In the genomic region with DNA sequence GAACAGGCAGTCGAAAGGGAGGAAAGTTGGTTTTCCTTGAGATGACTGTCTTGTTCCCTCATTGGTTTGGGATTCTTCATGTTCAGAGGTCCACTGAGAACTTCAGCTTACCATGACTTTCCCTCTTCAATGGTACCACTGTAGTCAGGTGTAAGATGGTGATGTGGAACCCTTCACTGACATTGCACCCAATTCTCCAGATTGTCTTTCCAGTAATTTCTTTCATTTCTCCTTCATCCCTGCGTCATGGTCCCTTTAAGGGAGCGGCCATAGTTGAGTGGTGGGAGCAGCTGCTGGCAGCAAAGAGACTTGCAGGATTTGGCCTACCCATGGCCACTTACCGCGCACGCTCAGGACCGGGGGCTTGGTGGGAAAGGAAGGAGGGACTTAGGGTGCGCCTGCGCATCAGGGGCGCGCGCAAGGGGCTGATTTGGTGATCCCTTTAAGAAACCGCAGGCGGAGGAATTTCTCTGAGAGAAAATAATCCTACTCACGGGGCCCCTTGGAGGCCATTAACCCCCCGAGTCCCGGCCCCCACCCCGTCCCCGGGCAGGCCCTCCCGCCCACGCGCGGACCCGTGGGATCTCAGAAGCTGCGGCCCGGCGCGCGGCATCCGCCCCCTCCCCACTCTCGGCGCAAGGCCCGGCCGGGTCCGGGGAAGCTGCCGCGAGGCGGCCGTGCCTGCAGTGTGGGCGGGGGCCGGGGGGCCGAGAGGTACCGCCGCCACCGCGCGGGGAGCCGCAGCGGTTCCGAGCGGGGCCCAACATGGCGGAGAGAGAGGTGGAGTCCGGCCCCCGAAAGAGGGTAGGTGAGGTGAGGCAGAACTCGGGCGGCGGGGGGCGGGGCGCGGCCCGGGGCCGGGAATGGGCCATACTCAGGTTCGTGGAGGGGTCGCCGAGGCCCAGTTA, we compare ENCODE assay signal across 8 cellular contexts. TPM values are rescaled to one million over a fixed set of nuclear protein-coding genes. Genes with fewer than 3 reads are reported as not detected.
DNase-seq lines count a peak whose midpoint lies in the region; ATAC-seq and TF ChIP-seq lines count a peak whose summit lies in the region.

Gene ZMYM4 (plus strand): TSS at position 428 of the 908 bp plus-strand sequence. CDS start 338 bp downstream, at position 766.

- H3K79me2 ChIP-seq in DND-41 (ENCODE audit: insufficient read depth, low read length) = peaks cover 55% of the 10 kb centered on the region

- H3K27ac Mint-ChIP-seq in natural killer cell treated with Interleukin-12 subunit alpha and Interleukin-12 subunit beta and Interleukin-15 and Interleukin-18, amount 100 ng/mL, for 72 hours = peak within 1 kb of the TSS; percentile 71 to 87

- DNase-seq in DND-41 (peak; percentile 96), LHCN-M2 (ENCODE audit: low read depth) (peak; percentile 99), fibroblast of pulmonary artery (ENCODE audit: low read depth) (peak; percentile 99)
- DNase-seq in activated T-helper 9 cell treated with anti-CD3 and anti-CD28 coated beads, Interleukin-2, amount 50 U/mL, for 16 hours (ENCODE audit: low read depth) = peak; percentile 83
- peak; percentile 95 for DNase-seq in natural killer cell treated with Interleukin-12 subunit alpha and Interleukin-12 subunit beta and Interleukin-15 and Interleukin-18, amount 100 ng/mL, for 72 hours (ENCODE audit: low spot score)
- DNase-seq in stimulated activated naive CD8-positive, alpha-beta T cell treated with anti-CD3 and anti-CD28 coated beads, Interleukin-15, Interleukin-2, amounts not matched to agents 100 U/mL and 50 U/mL, for 24 hours = peak; percentile 90

- H3K4me1 ChIP-seq in DND-41 (ENCODE audit: insufficient read depth, low read length) = peaks cover 40% of the 10 kb centered on the region

- ATAC-seq in DND-41 (ENCODE audit: insufficient read depth, low read depth) (peak; percentile 97), GM21825 (IDR thresholded peaks at IDR 0.05; ENCODE audit: unreplicated experiment) (peak; percentile 80)
- ATAC-seq in natural killer cell treated with Interleukin-12 subunit alpha and Interleukin-12 subunit beta and Interleukin-15 and Interleukin-18, amount 100 ng/mL, for 72 hours = peak; percentile 96 to 97
- ATAC-seq in stimulated activated naive CD8-positive, alpha-beta T cell treated with anti-CD3 and anti-CD28 coated beads, Interleukin-15, Interleukin-2, amounts not matched to agents 100 U/mL and 50 U/mL, for 24 hours = peak; percentile 97

- peak within 1 kb of the TSS; percentile 79 for H3K27ac ChIP-seq in DND-41 (ENCODE audit: low read length)

- H3K4me2 ChIP-seq in DND-41 (ENCODE audit: insufficient read depth, low read length) = peak within 1 kb of the TSS; percentile 99

- peak within 1 kb of the TSS; percentile 81 for H3K4me3 Mint-ChIP-seq in natural killer cell treated with Interleukin-12 subunit alpha and Interleukin-12 subunit beta and Interleukin-15 and Interleukin-18, amount 100 ng/mL, for 72 hours

- peak within 1 kb of the TSS; percentile 94 for H3K9ac ChIP-seq in DND-41 (ENCODE audit: low read depth, low read length)

- H3K36me3 ChIP-seq in DND-41 (ENCODE audit: insufficient read depth, low read length) = peaks cover 5% of the 10 kb centered on the region

- H3K27me3 ChIP-seq in DND-41 (ENCODE audit: insufficient read depth, low read length, poor library complexity) = no peaks in the 10 kb centered on the region

- peaks cover 20 to 22% of the 10 kb centered on the region in 2 donors for H3K4me1 Mint-ChIP-seq in natural killer cell treated with Interleukin-12 subunit alpha and Interleukin-12 subunit beta and Interleukin-15 and Interleukin-18, amount 100 ng/mL, for 72 hours (ENCODE audit: low read depth in 2 of 2)

- no peaks in the 10 kb centered on the region for H3K9me3 ChIP-seq in DND-41 (ENCODE audit: insufficient read depth, low read length, severe bottlenecking)

- H3K4me3 ChIP-seq in DND-41 (ENCODE audit: low read depth in 1 of 2, low read length in 2 of 2) (peak within 1 kb of the TSS; percentile 82 to 93), fibroblast of pulmonary artery (replicated peaks; ENCODE audit: low read depth, low read length) (peak within 1 kb of the TSS; percentile 78)

- H3K27me3 Mint-ChIP-seq in natural killer cell treated with Interleukin-12 subunit alpha and Interleukin-12 subunit beta and Interleukin-15 and Interleukin-18, amount 100 ng/mL, for 72 hours = peaks cover 3 to 5% of the 10 kb centered on the region in 2 donors

- TF ChIP-seq CTCF in DND-41 (IDR thresholded peaks at IDR 0.05; ENCODE audit: borderline replicate concordance, extremely low read depth, low read length, poor library complexity, severe bottlenecking) (peak; percentile 36), fibroblast of pulmonary artery (IDR thresholded peaks at IDR 0.05; ENCODE audit: low read length, missing control alignments) (no peak)

- H3K36me3 Mint-ChIP-seq in natural killer cell treated with Interleukin-12 subunit alpha and Interleukin-12 subunit beta and Interleukin-15 and Interleukin-18, amount 100 ng/mL, for 72 hours = peaks cover 4% of the 10 kb centered on the region

- H3K9me3 Mint-ChIP-seq in natural killer cell treated with Interleukin-12 subunit alpha and Interleukin-12 subunit beta and Interleukin-15 and Interleukin-18, amount 100 ng/mL, for 72 hours = peaks cover 4% of the 10 kb centered on the region

- H2AFZ ChIP-seq in DND-41 (ENCODE audit: low read depth, low read length) = peak within 1 kb of the TSS; percentile 96

- TF ChIP-seq POLR2A in Raji (IDR thresholded peaks at IDR 0.05; ENCODE audit: insufficient read depth, low read depth, low read length) = peak; percentile 59

- H4K20me1 ChIP-seq in DND-41 (ENCODE audit: insufficient read depth, low read length) = peaks cover 13% of the 10 kb centered on the region; the same call in 1 of the 2 replicates

RNA-seq across cellular contexts. Expression of gene ZMYM4, which starts in this region (rescaled TPM):
- 41.7 and 43.7 TPM in 2 replicates for total RNA-seq in LHCN-M2 (2014; rRNA removed)
- polyA plus RNA-seq in LHCN-M2 (2012) = 13.8 TPM
- total RNA-seq in natural killer cell treated with Interleukin-12 subunit alpha and Interleukin-12 subunit beta and Interleukin-15 and Interleukin-18, amount 100 ng/mL, for 72 hours = 10 to 100 TPM; 36.8 to 41.5 TPM

Comparison
In these comparisons a context has a peak if more than half of its experiments do, and no peak if none do; other contexts are left out.
1. Peak in every context shown above with its lines: DNase-seq, ATAC-seq, H3K4me3 ChIP-seq and H3K27ac ChIP-seq.